In genomic region chr6:1704711-1705110, GRCh38 we compare ENCODE assay signal across 20 cellular contexts.
DNase-seq lines count a peak whose midpoint lies in the region; ATAC-seq, FAIRE-seq and TF ChIP-seq lines count a peak whose summit lies in the region.
"Had no signal": no experiment of that assay in that cellular context is flagged by ENCODE, and none has a peak within 500 bp of the region (broad histone marks: within the 10 kb centered on the region; RNA-seq: fewer than 3 reads in every experiment).

No MANE protein-coding gene starts in this region.

- intact Hi-C loops in left lung (cut with DNase I) (no loop called here), posterior vena cava (cut with DNase I) (loop anchor here in 1 of 2 donors (5.0 kb wide), 1 partner anchor 82 kb away; no protein-coding TSS in a partner anchor)

- ATAC-seq in left lung, result peak; percentile 44
- ATAC-seq: GM12878, Panc1 had no signal

- no peaks in the 10 kb centered on the region for H3K27me3 ChIP-seq in left lung
- no peaks in the 10 kb centered on the region for H3K27me3 ChIP-seq in small intestine (ENCODE audit: control insufficient read depth in 2 of 2, insufficient read depth in 2 of 2, low read length in 2 of 2)

- peak; percentile 32 for DNase-seq in HPDE6-E6E7 (ENCODE audit: extremely low spot score)
- DNase-seq in NCI-H524 (lab: John Stamatoyannopoulos, UW), result peak; percentile 59 to 75
- no peak for DNase-seq in coronary artery (ENCODE audit: low spot score)
- no peak for DNase-seq in left lung
- no peak for DNase-seq in NCI-H2029 (lab: John Stamatoyannopoulos, UW)
- no peak for DNase-seq in posterior vena cava (ENCODE audit: low spot score)
- no peak for DNase-seq in small intestine
- DNase-seq: CD4-positive, CD25-positive, alpha-beta regulatory T cell; DND-41; H7; KG1; MV-4-11; NCI-H1105 treated with DMSO at 0.1 percent for 48 hours; NCI-H2081; NCI-H446; NCI-H69; SIG-M5; SK-N-SH had no signal

- H3K27ac ChIP-seq in coronary artery (peak overlapping the region; percentile 12 to 83), left lung (no peak overlapping the region), small intestine (ENCODE audit: low read depth in 1 of 2, low read length in 1 of 2) (no peak overlapping the region)

- no peaks in the 10 kb centered on the region for H3K9me3 ChIP-seq in left lung
- no peaks in the 10 kb centered on the region for H3K9me3 ChIP-seq in small intestine (ENCODE audit: control insufficient read depth, low read depth)
- H3K9me3 ChIP-seq: SK-N-SH had no signal

- no peak for FAIRE-seq in small intestine (lab: Jason Lieb, UNC)
- FAIRE-seq: GM12878 had no signal

- H3K4me1 ChIP-seq in left lung (peaks cover 0 to 12% of the 10 kb centered on the region in 2 donors), small intestine (ENCODE audit: control insufficient read depth in 2 of 2, insufficient read depth in 1 of 2, low read depth in 1 of 2, low read length in 1 of 2) (no peaks in the 10 kb centered on the region)

- H3K4me3 ChIP-seq in coronary artery (no peak overlapping the region), left lung (no peak overlapping the region), small intestine (ENCODE audit: low read depth in 1 of 2, low read length in 2 of 2) (no peak overlapping the region)
- H3K4me3 ChIP-seq: GM12878 had no signal

- TF ChIP-seq CTCF in coronary artery (IDR thresholded peaks at IDR 0.05) (no peak), left lung (IDR thresholded peaks at IDR 0.05) (no peak)

- WGBS in small intestine, 3 donors, result 68 to 84% (median 69%) methylated on average over 7 of the region's 7 CpGs

- H3K36me3 ChIP-seq in left lung (no peaks in the 10 kb centered on the region), small intestine (ENCODE audit: control insufficient read depth in 2 of 2, insufficient read depth in 2 of 2, low read length in 2 of 2) (peaks cover 0 to 2% of the 10 kb centered on the region in 2 donors)

Comparison
In these comparisons a context has a peak if more than half of its experiments do, and no peak if none do; other contexts are left out.
1. DNase-seq: peak in HPDE6-E6E7 (single experiment) and NCI-H524 (2 of 2); none in coronary artery (single experiment), left lung (0 of 2), NCI-H2029 (single experiment), posterior vena cava (single experiment) and small intestine (single experiment).
2. H3K27ac ChIP-seq: peak in coronary artery (2 of 2); none in left lung (0 of 2) and small intestine (0 of 2).